In the genomic region with DNA sequence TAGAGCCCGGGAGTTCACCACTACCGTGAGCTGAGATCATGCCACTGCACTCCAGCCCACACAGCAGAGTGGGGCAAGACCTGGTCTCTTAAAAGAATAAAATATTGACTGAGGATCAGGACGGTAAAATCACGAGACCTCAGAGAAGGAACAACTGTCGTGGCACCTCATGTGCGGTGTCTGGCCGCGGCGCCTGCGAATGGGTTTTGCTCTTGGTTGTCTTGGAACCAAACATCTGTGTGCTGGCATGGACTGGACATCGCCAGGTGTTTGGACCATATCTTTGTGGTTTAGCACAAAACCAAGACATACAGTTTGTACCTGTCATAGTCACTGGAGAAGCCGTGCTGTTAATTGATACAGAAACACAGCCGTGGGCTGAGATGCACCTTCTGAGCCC, we compare ENCODE assay signal across 17 cellular contexts.
A peak's percentile ranks its signal among the peaks of the same experiment; 100 is the strongest.
DNase-seq lines count a peak whose midpoint lies in the region; ATAC-seq and TF ChIP-seq lines count a peak whose summit lies in the region.
"Had no signal": no experiment of that assay in that cellular context is flagged by ENCODE, and none has a peak within 500 bp of the region (broad histone marks: within the 10 kb centered on the region; RNA-seq: fewer than 3 reads in every experiment).

No MANE protein-coding gene starts in this region.

- DNase-seq in activated naive CD4-positive, alpha-beta T cell treated with anti-CD3 and anti-CD28 coated beads, Interleukin-2, amount 10 ng/mL, durations not matched to agents 7 days and 5 days = no peak
- no peak for DNase-seq in activated naive CD4-positive, alpha-beta T cell treated with anti-CD3 and anti-CD28 coated beads, Interleukin-2, amount 50 U/mL, for 72 hours (ENCODE audit: low spot score in 2 of 2)
- peak; percentile 29 for DNase-seq in posterior vena cava (ENCODE audit: low spot score)
- DNase-seq in left colon = no peak
- DNase-seq: BE2C; CD8-positive, alpha-beta T cell; GM23248; NCI-H187 treated with DMSO at 0.1 percent for 48 hours; NCI-H446 treated with DMSO at 0.1 percent for 48 hours; NCI-H774; Right ventricle myocardium superior had no signal

- H3K4me3 ChIP-seq in OCI-LY1 (ENCODE audit: low read depth, low read length, poor library complexity, severe bottlenecking) = no peak overlapping the region
- H3K4me3 ChIP-seq: GM23248 had no signal

- peaks cover 94% of the 10 kb centered on the region for H3K4me1 ChIP-seq in OCI-LY1 (ENCODE audit: insufficient read depth, low read length, severe bottlenecking)

- no peaks in the 10 kb centered on the region for H4K20me1 ChIP-seq in OCI-LY1 (ENCODE audit: insufficient read depth, low read length)

- peaks cover 95% of the 10 kb centered on the region for H3K4me1 Mint-ChIP-seq in activated naive CD4-positive, alpha-beta T cell treated with anti-CD3 and anti-CD28 coated beads, Interleukin-2, amount 10 ng/mL, durations not matched to agents 7 days and 5 days
- peaks cover 74% of the 10 kb centered on the region for H3K4me1 Mint-ChIP-seq in activated naive CD8-positive, alpha-beta T cell (ENCODE audit: low read depth)

- H3K4me2 ChIP-seq in OCI-LY1 (ENCODE audit: low read length) = peak overlapping the region; percentile 62; the same call in 1 of the 2 replicates
- H3K4me2 ChIP-seq: KMS-11 had no signal

- CTCF ChIA-PET in activated naive CD4-positive, alpha-beta T cell treated with anti-CD3 and anti-CD28 coated beads, Interleukin-2, amount 10 ng/mL, durations not matched to agents 7 days and 5 days (lab: Charles Lee) = interaction anchor here (1.1 kb wide), 1 partner anchor 22 kb away, joined by 3 read pairs; no protein-coding TSS in a partner anchor

- H3K79me2 ChIP-seq in OCI-LY1 (ENCODE audit: insufficient read depth, low read length) = peaks cover 16% of the 10 kb centered on the region

- H3K9ac ChIP-seq in OCI-LY1 (ENCODE audit: low read length) = peak overlapping the region; percentile 57; the same call in 1 of the 2 replicates
- H3K9ac ChIP-seq: GM23248, KMS-11 had no signal

- no peaks in the 10 kb centered on the region for H3K9me2 ChIP-seq in OCI-LY1 (ENCODE audit: low read depth, low read length)

- H2AFZ ChIP-seq in OCI-LY1 (ENCODE audit: low read length) = no peak overlapping the region
- H2AFZ ChIP-seq: GM23248 had no signal

- H3K27me3 Mint-ChIP-seq in activated naive CD4-positive, alpha-beta T cell treated with anti-CD3 and anti-CD28 coated beads, Interleukin-2, amount 10 ng/mL, durations not matched to agents 7 days and 5 days = no peaks in the 10 kb centered on the region
- H3K27me3 Mint-ChIP-seq in activated naive CD8-positive, alpha-beta T cell = no peaks in the 10 kb centered on the region

- H3K9me3 ChIP-seq in OCI-LY1 (ENCODE audit: low read length) = no peaks in the 10 kb centered on the region
- H3K9me3 ChIP-seq: BE2C had no signal

- H3K36me3 Mint-ChIP-seq in activated naive CD4-positive, alpha-beta T cell treated with anti-CD3 and anti-CD28 coated beads, Interleukin-2, amount 10 ng/mL, durations not matched to agents 7 days and 5 days = peaks cover 45% of the 10 kb centered on the region
- H3K36me3 Mint-ChIP-seq in activated naive CD4-positive, alpha-beta T cell treated with anti-CD3 and anti-CD28 coated beads, Interleukin-2, amount 50 U/mL, for 72 hours = peaks cover 34 to 36% of the 10 kb centered on the region in 2 donors
- peaks cover 11% of the 10 kb centered on the region for H3K36me3 Mint-ChIP-seq in activated naive CD8-positive, alpha-beta T cell

- intact Hi-C loops in posterior vena cava (cut with DNase I) = no loop called here
- intact Hi-C loops in left colon (cut with DNase I, micrococcal nuclease) = no loop called here

- H3K4me3 Mint-ChIP-seq in activated naive CD4-positive, alpha-beta T cell treated with anti-CD3 and anti-CD28 coated beads, Interleukin-2, amount 10 ng/mL, durations not matched to agents 7 days and 5 days = no peak overlapping the region
- no peak overlapping the region for H3K4me3 Mint-ChIP-seq in activated naive CD8-positive, alpha-beta T cell
- H3K4me3 Mint-ChIP-seq: CD8-positive, alpha-beta T cell had no signal

- TF ChIP-seq CTCF in OCI-LY1 (IDR thresholded peaks at IDR 0.05; ENCODE audit: low read length) = no peak

- H3F3A ChIP-seq in OCI-LY1 (ENCODE audit: insufficient read depth, low read length) = 0 out of 2 replicates have a peak, but pooled peaks cover 3% of the 10 kb centered on the region

- no peaks in the 10 kb centered on the region for H3K27me3 ChIP-seq in OCI-LY1 (ENCODE audit: insufficient read depth, low read length)
- H3K27me3 ChIP-seq: BE2C had no signal

- H3K9me3 Mint-ChIP-seq in activated naive CD4-positive, alpha-beta T cell treated with anti-CD3 and anti-CD28 coated beads, Interleukin-2, amount 10 ng/mL, durations not matched to agents 7 days and 5 days = no peaks in the 10 kb centered on the region
- H3K9me3 Mint-ChIP-seq in activated naive CD4-positive, alpha-beta T cell treated with anti-CD3 and anti-CD28 coated beads, Interleukin-2, amount 50 U/mL, for 72 hours = peaks cover 0 to 5% of the 10 kb centered on the region in 2 donors
- no peaks in the 10 kb centered on the region for H3K9me3 Mint-ChIP-seq in activated naive CD8-positive, alpha-beta T cell (ENCODE audit: low read depth)
- H3K9me3 Mint-ChIP-seq: CD8-positive, alpha-beta T cell had no signal

- H3K36me3 ChIP-seq in OCI-LY1 (ENCODE audit: insufficient read depth, low read length) = peaks cover 77% of the 10 kb centered on the region
- H3K36me3 ChIP-seq: BE2C had no signal

- no peak for ATAC-seq in activated naive CD4-positive, alpha-beta T cell treated with anti-CD3 and anti-CD28 coated beads, Interleukin-2, amount 50 U/mL, for 72 hours
- no peak for ATAC-seq in left colon
- no peak for ATAC-seq in HG02610 (IDR thresholded peaks at IDR 0.05; ENCODE audit: unreplicated experiment)
- no peak for ATAC-seq in HG02981 (IDR thresholded peaks at IDR 0.05; ENCODE audit: unreplicated experiment)
- ATAC-seq: CD8-positive, alpha-beta T cell; Panc1 had no signal

- peak overlapping the region; percentile 96 for H3K27ac ChIP-seq in OCI-LY1 (ENCODE audit: low read depth, low read length, poor library complexity, severe bottlenecking)
- H3K27ac ChIP-seq: GM23248, KMS-11 had no signal

- H3K27ac Mint-ChIP-seq in activated naive CD4-positive, alpha-beta T cell treated with anti-CD3 and anti-CD28 coated beads, Interleukin-2, amount 10 ng/mL, durations not matched to agents 7 days and 5 days = peak overlapping the region; percentile 81
- peak overlapping the region in 1 of 2 donors; percentile 82 for H3K27ac Mint-ChIP-seq in activated naive CD4-positive, alpha-beta T cell treated with anti-CD3 and anti-CD28 coated beads, Interleukin-2, amount 50 U/mL, for 72 hours
- peak overlapping the region; percentile 76 for H3K27ac Mint-ChIP-seq in activated naive CD8-positive, alpha-beta T cell
- H3K27ac Mint-ChIP-seq: CD8-positive, alpha-beta T cell had no signal
